In the genomic region with DNA sequence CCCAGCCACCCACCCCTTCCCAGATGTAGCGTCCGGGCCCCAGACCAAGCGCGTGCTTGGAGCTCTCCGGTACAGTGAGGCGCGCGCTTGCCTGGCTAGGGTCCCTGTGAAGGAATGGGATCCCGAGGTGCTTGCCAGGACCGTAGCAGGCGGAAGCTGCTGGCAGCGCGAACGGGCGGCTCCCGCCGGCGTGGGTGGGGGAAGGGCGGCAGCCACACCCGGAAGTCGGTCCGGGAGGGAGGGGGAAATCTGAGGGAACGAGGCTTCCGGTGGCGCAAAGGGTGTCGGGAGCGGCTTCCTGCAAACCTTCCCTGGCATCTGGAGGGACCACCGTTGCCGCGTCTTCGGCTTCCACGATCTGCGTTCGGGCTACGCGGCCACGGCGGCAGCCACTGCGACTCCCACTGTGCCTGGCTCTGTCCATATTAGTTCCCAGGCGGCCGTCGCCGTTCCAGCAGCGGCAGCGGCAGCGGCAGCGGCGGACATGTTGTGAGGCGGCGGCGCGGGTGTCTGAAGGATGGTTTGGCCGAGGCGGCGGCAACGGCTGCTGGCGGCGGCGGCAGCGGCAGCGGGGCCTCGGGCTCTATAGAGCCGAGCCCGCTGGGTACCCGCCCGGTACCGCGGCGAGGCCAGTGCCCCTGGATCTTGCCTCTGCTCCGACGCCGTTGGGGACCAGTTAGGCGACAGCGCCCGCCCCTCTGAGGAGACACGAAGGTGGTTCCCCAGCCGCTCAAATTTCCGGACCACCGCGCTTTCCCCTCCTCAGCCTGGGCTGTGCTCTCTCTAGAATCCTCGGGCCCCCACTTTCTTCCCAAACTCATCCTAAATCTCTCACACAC, we compare ENCODE assay signal across 8 cellular contexts. TPM values are rescaled to one million over a fixed set of nuclear protein-coding genes. Genes with fewer than 3 reads are reported as not detected.
DNase-seq lines count a peak whose midpoint lies in the region; ATAC-seq and TF ChIP-seq lines count a peak whose summit lies in the region.

A gene (plus strand): TSS at position 275 of the 839 bp plus-strand sequence. CDS start 739 bp downstream, outside the sequence.

- no peaks in the 10 kb centered on the region for H3K36me3 ChIP-seq in mucosa of descending colon (ENCODE audit: low read depth)

- TF ChIP-seq CTCF in mucosa of descending colon (IDR thresholded peaks at IDR 0.05) = no peak

- peak; percentile 74 for ATAC-seq in GM21529 (IDR thresholded peaks at IDR 0.05; ENCODE audit: unreplicated experiment)
- ATAC-seq in mucosa of descending colon = peak; percentile 98

- peak; percentile 83 for DNase-seq in DMS153 (lab: John Stamatoyannopoulos, UW)
- peak; percentile 94 for DNase-seq in OCI-M1 (lab: John Stamatoyannopoulos, UW)
- peak; percentile 90 for DNase-seq in activated T-cell treated with anti-CD3 and anti-CD28 coated beads for 48 hours (ENCODE audit: low read depth)
- peak; percentile 43 for DNase-seq in epithelial cell of prostate (ENCODE audit: low read depth, low spot score)
- DNase-seq in mucosa of descending colon = peak; percentile 96 to 97 (median 96)
- peak; percentile 79 to 83 for DNase-seq in stimulated activated CD8-positive, alpha-beta memory T cell treated with anti-CD3 and anti-CD28 coated beads, Interleukin-4, amount 100 ng/mL, for 1 hour (ENCODE audit: low read depth in 2 of 2, low spot score in 1 of 2)

- H3K9me3 Mint-ChIP-seq in IgD-negative memory B cell = no peaks in the 10 kb centered on the region

- H3K27ac Mint-ChIP-seq in IgD-negative memory B cell = peak within 1 kb of the TSS; percentile 96 to 99 (median 97)

- peaks cover 25% of the 10 kb centered on the region for H3K4me1 ChIP-seq in mucosa of descending colon (ENCODE audit: low read depth)

- H3K27ac ChIP-seq in epithelial cell of prostate = peak within 1 kb of the TSS; percentile 94

- peaks cover 34 to 48% (median 38%) of the 10 kb centered on the region in 3 donors for H3K4me1 Mint-ChIP-seq in IgD-negative memory B cell

- H3K36me3 Mint-ChIP-seq in IgD-negative memory B cell = peaks cover 2% of the 10 kb centered on the region

- peak within 1 kb of the TSS; percentile 88 for H3K4me3 ChIP-seq in mucosa of descending colon

- H3K9me3 ChIP-seq in mucosa of descending colon = no peaks in the 10 kb centered on the region

- peak within 1 kb of the TSS; percentile 95 to 100 (median 99) for H3K4me3 Mint-ChIP-seq in IgD-negative memory B cell

- no peaks in the 10 kb centered on the region for H3K27me3 Mint-ChIP-seq in IgD-negative memory B cell

- intact Hi-C loops in mucosa of descending colon (cut with DNase I, micrococcal nuclease) = no loop called here

RNA-seq across cellular contexts. Expression of the gene that starts here (rescaled TPM):
- 69.4 TPM for polyA plus RNA-seq in IgD-negative memory B cell
- total RNA-seq in mucosa of descending colon = 10 to 100 TPM; 45.1 to 50.3 (median 47.4) TPM

Comparison
In these comparisons a context has a peak if more than half of its experiments do, and no peak if none do; other contexts are left out.
1. Peak in every context shown above with its lines: DNase-seq, ATAC-seq, H3K4me3 ChIP-seq and H3K27ac ChIP-seq.
2. DNase-seq: peak in every context shown above with its lines; median percentile 96 in mucosa of descending colon; 94 in OCI-M1; 90 in activated T-cell treated with anti-CD3 and anti-CD28 coated beads for 48 hours; 83 in DMS153; 81 in stimulated activated CD8-positive, alpha-beta memory T cell treated with anti-CD3 and anti-CD28 coated beads, Interleukin-4, amount 100 ng/mL, for 1 hour; 43 in epithelial cell of prostate.